ENCODE assay signal across 1 cellular context in genomic region chr10:94038024-94038423, GRCh38.
TF ChIP-seq lines count a peak whose summit lies in the region.

No MANE protein-coding gene starts in this region.

TF ChIP-seq in SK-N-SH treated with all-trans-retinoic acid at 6 μM for 48 hours, 23 proteins besides CTCF, POLR2A, EP300 and RAD21 (continued from another document):
- no peak for TF ChIP-seq CSRNP3 (CRISPR knock-in tag; IDR thresholded peaks at IDR 0.05)
- no peak for TF ChIP-seq GLIS3 (CRISPR knock-in tag; IDR thresholded peaks at IDR 0.05)
- no peak for TF ChIP-seq TCF4 (CRISPR knock-in tag; IDR thresholded peaks at IDR 0.05; ENCODE audit: borderline replicate concordance)
- no peak for TF ChIP-seq TOX (CRISPR knock-in tag; IDR thresholded peaks at IDR 0.05; ENCODE audit: borderline replicate concordance)
- no peak for TF ChIP-seq ARNTL (CRISPR knock-in tag; IDR thresholded peaks at IDR 0.05; ENCODE audit: borderline replicate concordance, low read depth)
- TF ChIP-seq ZFP3 (CRISPR knock-in tag; IDR thresholded peaks at IDR 0.05) = no peak
- no peak for TF ChIP-seq PATZ1 (CRISPR knock-in tag; IDR thresholded peaks at IDR 0.05; ENCODE audit: borderline replicate concordance)
- no peak for TF ChIP-seq ZNF70 (CRISPR knock-in tag; IDR thresholded peaks at IDR 0.05)
